In the genomic region with DNA sequence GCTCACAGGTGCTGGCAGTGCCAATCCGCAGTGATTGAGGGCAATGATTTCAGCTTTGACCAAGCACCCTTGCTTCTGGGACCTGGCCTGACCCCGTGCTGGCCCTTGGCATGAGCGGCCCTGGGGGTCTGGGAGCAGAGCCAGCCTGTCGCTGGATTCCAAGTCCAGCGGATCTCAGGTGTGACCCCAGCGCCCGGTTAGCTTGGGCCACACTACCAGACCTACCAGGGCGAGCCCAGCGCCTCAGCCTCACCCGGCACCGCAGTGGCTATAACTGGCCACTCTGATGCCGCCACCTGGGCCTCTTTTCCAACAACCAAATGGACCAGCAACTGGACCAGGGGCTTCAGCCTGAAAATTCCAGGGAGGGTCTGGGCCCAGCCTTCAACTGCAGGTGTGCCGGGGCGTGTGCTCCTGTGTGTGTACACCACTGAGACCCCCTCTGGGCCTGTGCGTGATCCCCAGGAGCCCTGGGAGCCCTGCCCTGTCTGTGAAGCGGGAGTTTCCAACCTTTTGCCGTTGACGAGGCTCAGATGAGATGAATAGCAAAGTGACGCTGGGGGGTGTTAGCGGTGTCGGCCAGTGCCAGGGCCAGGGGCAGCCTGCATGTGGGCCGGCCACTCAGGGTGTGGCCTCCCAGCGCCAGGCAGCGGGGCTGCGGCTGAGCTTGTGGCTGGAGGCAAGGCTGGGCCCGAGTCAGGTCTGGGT, we compare ENCODE assay signal across 8 cellular contexts. TPM values are rescaled to one million over a fixed set of nuclear protein-coding genes. Genes with fewer than 3 reads are reported as not detected.
A peak's percentile ranks its signal among the peaks of the same experiment; 100 is the strongest.
DNase-seq lines count a peak whose midpoint lies in the region; ATAC-seq and TF ChIP-seq lines count a peak whose summit lies in the region.

No MANE protein-coding gene starts in this region.

- TF ChIP-seq POLR2A in prostate gland (IDR thresholded peaks at IDR 0.05): no peak

- H3K4me3 ChIP-seq in GM08714 (ENCODE audit: low read length) (peak overlapping the region; percentile 83; the same call in 1 of the 2 replicates), prostate gland (peak overlapping the region; percentile 18 to 44)

- H3K27ac ChIP-seq in epithelial cell of prostate (peak overlapping the region; percentile 90), prostate gland (peak overlapping the region; percentile 77 to 82)

- intact Hi-C loops in prostate gland (cut with DNase I): no loop called here

- no peaks in the 10 kb centered on the region for H3K36me3 ChIP-seq in prostate gland

- DNase-seq in epithelial cell of prostate (ENCODE audit: low read depth, low spot score): no peak
- DNase-seq in prostate gland (ENCODE audit: low spot score): no peak
- no peak for DNase-seq in activated gamma-delta T cell treated with Interleukin-2 at 50 U/mL for 16 hours

- no peaks in the 10 kb centered on the region for H3K9me3 ChIP-seq in prostate gland

- no peaks in the 10 kb centered on the region for H3K27me3 ChIP-seq in prostate gland (replicated peaks; ENCODE audit: insufficient read depth)

- peak; percentile 6 for ATAC-seq in SK-N-SH treated with all-trans-retinoic acid at 6 μM for 48 hours
- no peak for ATAC-seq in GM18861 (IDR thresholded peaks at IDR 0.05; ENCODE audit: unreplicated experiment)
- ATAC-seq in HG02588 (IDR thresholded peaks at IDR 0.05; ENCODE audit: unreplicated experiment): no peak
- ATAC-seq in HG03520 (IDR thresholded peaks at IDR 0.05; ENCODE audit: unreplicated experiment): no peak

- no peak for TF ChIP-seq CTCF in prostate gland (IDR thresholded peaks at IDR 0.05)

- peaks cover 26% of the 10 kb centered on the region for H3K4me1 ChIP-seq in prostate gland (replicated peaks)

- 53% methylated on average over 19 of the region's 26 CpGs for WGBS in prostate gland

TF ChIP-seq in SK-N-SH treated with all-trans-retinoic acid at 6 μM for 48 hours, 23 proteins besides CTCF, POLR2A, EP300 and RAD21:
- TF ChIP-seq OSR1 (CRISPR knock-in tag; IDR thresholded peaks at IDR 0.05) (no peak), ZNF70 (CRISPR knock-in tag; IDR thresholded peaks at IDR 0.05) (no peak), TCF4 (CRISPR knock-in tag; IDR thresholded peaks at IDR 0.05; ENCODE audit: borderline replicate concordance) (no peak), TSHZ2 (CRISPR knock-in tag; IDR thresholded peaks at IDR 0.05) (no peak), PATZ1 (CRISPR knock-in tag; IDR thresholded peaks at IDR 0.05; ENCODE audit: borderline replicate concordance) (no peak), ISL1 (CRISPR knock-in tag; IDR thresholded peaks at IDR 0.05) (no peak), ZNF8 (CRISPR knock-in tag; IDR thresholded peaks at IDR 0.05) (no peak), ZC3H10 (CRISPR knock-in tag; IDR thresholded peaks at IDR 0.05) (no peak), ESRRG (CRISPR knock-in tag; IDR thresholded peaks at IDR 0.05) (no peak), ZFP3 (CRISPR knock-in tag; IDR thresholded peaks at IDR 0.05) (no peak), ZNF565 (CRISPR knock-in tag; conservative IDR thresholded peaks at IDR 0.05; ENCODE audit: low read depth) (no peak), ARNTL (CRISPR knock-in tag; IDR thresholded peaks at IDR 0.05; ENCODE audit: borderline replicate concordance, low read depth) (no peak), PPARA (CRISPR knock-in tag; IDR thresholded peaks at IDR 0.05; ENCODE audit: borderline replicate concordance) (no peak), TOX (CRISPR knock-in tag; IDR thresholded peaks at IDR 0.05; ENCODE audit: borderline replicate concordance) (no peak), BACH2 (CRISPR knock-in tag; IDR thresholded peaks at IDR 0.05; ENCODE audit: borderline replicate concordance) (no peak), GLIS3 (CRISPR knock-in tag; IDR thresholded peaks at IDR 0.05) (no peak), RARB (CRISPR knock-in tag; IDR thresholded peaks at IDR 0.05) (no peak)
- TF ChIP-seq, protein P1, sequence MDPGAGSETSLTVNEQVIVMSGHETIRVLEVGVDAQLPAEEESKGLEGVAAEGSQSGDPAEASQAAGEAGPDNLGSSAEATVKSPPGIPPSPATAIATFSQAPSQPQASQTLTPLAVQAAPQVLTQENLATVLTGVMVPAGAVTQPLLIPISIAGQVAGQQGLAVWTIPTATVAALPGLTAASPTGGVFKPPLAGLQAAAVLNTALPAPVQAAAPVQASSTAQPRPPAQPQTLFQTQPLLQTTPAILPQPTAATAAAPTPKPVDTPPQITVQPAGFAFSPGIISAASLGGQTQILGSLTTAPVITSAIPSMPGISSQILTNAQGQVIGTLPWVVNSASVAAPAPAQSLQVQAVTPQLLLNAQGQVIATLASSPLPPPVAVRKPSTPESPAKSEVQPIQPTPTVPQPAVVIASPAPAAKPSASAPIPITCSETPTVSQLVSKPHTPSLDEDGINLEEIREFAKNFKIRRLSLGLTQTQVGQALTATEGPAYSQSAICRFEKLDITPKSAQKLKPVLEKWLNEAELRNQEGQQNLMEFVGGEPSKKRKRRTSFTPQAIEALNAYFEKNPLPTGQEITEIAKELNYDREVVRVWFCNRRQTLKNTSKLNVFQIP (CRISPR knock-in tag; IDR thresholded peaks at IDR 0.05; ENCODE audit: borderline replicate concordance, low read depth): no peak
- TF ChIP-seq, protein P2, sequence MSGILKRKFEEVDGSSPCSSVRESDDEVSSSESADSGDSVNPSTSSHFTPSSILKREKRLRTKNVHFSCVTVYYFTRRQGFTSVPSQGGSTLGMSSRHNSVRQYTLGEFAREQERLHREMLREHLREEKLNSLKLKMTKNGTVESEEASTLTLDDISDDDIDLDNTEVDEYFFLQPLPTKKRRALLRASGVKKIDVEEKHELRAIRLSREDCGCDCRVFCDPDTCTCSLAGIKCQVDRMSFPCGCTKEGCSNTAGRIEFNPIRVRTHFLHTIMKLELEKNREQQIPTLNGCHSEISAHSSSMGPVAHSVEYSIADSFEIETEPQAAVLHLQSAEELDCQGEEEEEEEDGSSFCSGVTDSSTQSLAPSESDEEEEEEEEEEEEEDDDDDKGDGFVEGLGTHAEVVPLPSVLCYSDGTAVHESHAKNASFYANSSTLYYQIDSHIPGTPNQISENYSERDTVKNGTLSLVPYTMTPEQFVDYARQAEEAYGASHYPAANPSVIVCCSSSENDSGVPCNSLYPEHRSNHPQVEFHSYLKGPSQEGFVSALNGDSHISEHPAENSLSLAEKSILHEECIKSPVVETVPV (CRISPR knock-in tag; IDR thresholded peaks at IDR 0.05): no peak

RNA-seq across cellular contexts. Expression of gene SH3TC1, which starts 0.7 kb away (rescaled TPM):
- total RNA-seq in prostate gland: 10 to 100 TPM; 22.4 to 37.5 TPM

RNA-seq across cellular contexts. Expression of gene ABLIM2, which starts 41.1 kb away (rescaled TPM):
- 1 to 10 TPM; 2.6 to 7.3 TPM for total RNA-seq in prostate gland
